In genomic region chr10:95477175-95477520, GRCh38 we compare ENCODE assay signal across 11 cellular contexts.
DNase-seq lines count a peak whose midpoint lies in the region; ATAC-seq and TF ChIP-seq lines count a peak whose summit lies in the region.
"Had no signal": no experiment of that assay in that cellular context is flagged by ENCODE, and none has a peak within 500 bp of the region (broad histone marks: within the 10 kb centered on the region; RNA-seq: fewer than 3 reads in every experiment).

No MANE protein-coding gene starts in this region.

- H3K4me3 ChIP-seq in coronary artery, result peak overlapping the region; percentile 36
- H3K4me3 ChIP-seq in mesendoderm (ENCODE audit: low read length), result no peak overlapping the region
- H3K4me3 ChIP-seq in subcutaneous abdominal adipose tissue (ENCODE audit: low read depth in 1 of 5, low read length in 5 of 5), result no peak overlapping the region
- no peak overlapping the region for H3K4me3 ChIP-seq in Karpas-422 (ENCODE audit: low read length)

- no peak overlapping the region for H4K8ac ChIP-seq in mesendoderm (ENCODE audit: low read depth, low read length)

- H3K9ac ChIP-seq in mesendoderm (ENCODE audit: low read length) (peak overlapping the region; percentile 28), subcutaneous abdominal adipose tissue (ENCODE audit: low read length in 5 of 5) (no peak overlapping the region), Karpas-422 (ENCODE audit: low read length) (no peak overlapping the region)

- no peak for TF ChIP-seq CTCF in coronary artery (IDR thresholded peaks at IDR 0.05)
- TF ChIP-seq CTCF in RWPE1 (conservative IDR thresholded peaks at IDR 0.05; ENCODE audit: low read depth), result no peak

- H3K4me1 ChIP-seq in mesendoderm (ENCODE audit: control insufficient read depth, low read depth, low read length), result peaks cover 41% of the 10 kb centered on the region
- peaks cover 12 to 75% (median 30%) of the 10 kb centered on the region in 5 donors for H3K4me1 ChIP-seq in subcutaneous abdominal adipose tissue (ENCODE audit: control insufficient read depth in 5 of 5, insufficient read depth in 5 of 5, low read length in 5 of 5)
- H3K4me1 ChIP-seq in Karpas-422 (ENCODE audit: low read length), result no peaks in the 10 kb centered on the region

- no peaks in the 10 kb centered on the region for H4K20me1 ChIP-seq in Karpas-422 (ENCODE audit: insufficient read depth, low read depth, low read length)

- no peak overlapping the region for H2BK120ac ChIP-seq in mesendoderm (ENCODE audit: low read depth, low read length)

- H3K27ac ChIP-seq in coronary artery, result peak overlapping the region; percentile 88 to 94
- peak overlapping the region; percentile 69 for H3K27ac ChIP-seq in mesendoderm (ENCODE audit: low read depth, low read length)
- peak overlapping the region; percentile 41 for H3K27ac ChIP-seq in subcutaneous abdominal adipose tissue (ENCODE audit: low read depth, low read length)
- H3K27ac ChIP-seq in RWPE1, result no peak overlapping the region
- no peak overlapping the region for H3K27ac ChIP-seq in Karpas-422 (ENCODE audit: low read length)

- H3K4me2 ChIP-seq in mesendoderm (ENCODE audit: low read length) (no peak overlapping the region), Karpas-422 (ENCODE audit: low read depth, low read length, poor library complexity, severe bottlenecking) (no peak overlapping the region)

- POLR2A ChIA-PET in RWPE1 (lab: Yijun Ruan, JAX; ENCODE audit: low non-redundant PET), result no interaction called here

- H3K36me3 ChIP-seq in mesendoderm (ENCODE audit: control insufficient read depth, insufficient read depth, low read length) (no peaks in the 10 kb centered on the region), subcutaneous abdominal adipose tissue (ENCODE audit: control insufficient read depth in 5 of 5, insufficient read depth in 5 of 5, low read length in 5 of 5) (no peaks in the 10 kb centered on the region), Karpas-422 (ENCODE audit: insufficient read depth, low read length) (no peaks in the 10 kb centered on the region)

- peak overlapping the region; percentile 35 for H2BK5ac ChIP-seq in mesendoderm (ENCODE audit: low read length)

- H3K4ac ChIP-seq in mesendoderm (ENCODE audit: low read depth, low read length), result peak overlapping the region; percentile 89

- peak overlapping the region; percentile 80 for H3K23ac ChIP-seq in mesendoderm (ENCODE audit: low read length)

- no peak overlapping the region for H2AFZ ChIP-seq in Karpas-422 (ENCODE audit: low read length)

- peak overlapping the region; percentile 87 for H2AK5ac ChIP-seq in mesendoderm (ENCODE audit: low read length)

- no peak overlapping the region for H2BK15ac ChIP-seq in mesendoderm (replicated peaks; ENCODE audit: low read depth)

- CTCF ChIA-PET in RWPE1 (lab: Yijun Ruan, JAX), result interaction anchor here (0.6 kb wide), 2 partner anchors 11 to 542 kb away, joined by 3 read pairs; no protein-coding TSS in a partner anchor

- H3K9me2 ChIP-seq in Karpas-422 (replicated peaks; ENCODE audit: insufficient read depth, low read length), result no peaks in the 10 kb centered on the region

- peak overlapping the region; percentile 24 for H4K5ac ChIP-seq in mesendoderm (ENCODE audit: low read length)

- H3K9me3 ChIP-seq in subcutaneous abdominal adipose tissue (ENCODE audit: control insufficient read depth in 5 of 5, low read length in 5 of 5), result no peaks in the 10 kb centered on the region
- no peaks in the 10 kb centered on the region for H3K9me3 ChIP-seq in Karpas-422 (ENCODE audit: low read length)

- H3K79me2 ChIP-seq in mesendoderm (ENCODE audit: control insufficient read depth, insufficient read depth, low read length) (peaks cover 3% of the 10 kb centered on the region), Karpas-422 (ENCODE audit: low read length) (no peaks in the 10 kb centered on the region)

- H3K79me1 ChIP-seq in mesendoderm (ENCODE audit: low read length), result peaks cover 5% of the 10 kb centered on the region

- no CpG with 5 or more reads among the region's 2 CpGs for WGBS in mesendoderm (ENCODE audit: extremely low coverage, insufficient coverage, low lambda C conversion rate)

- DNase-seq in coronary artery (ENCODE audit: low spot score), result peak; percentile 79
- DNase-seq in mesendoderm, result no peak
- no peak for DNase-seq in Kasumi-1 (lab: John Stamatoyannopoulos, UW)
- no peak for DNase-seq in RWPE1 (ENCODE audit: low spot score)
- no peak for DNase-seq in Karpas-422
- no peak for DNase-seq in glomerular visceral epithelial cell (ENCODE audit: extremely low spot score)
- DNase-seq: activated naive CD4-positive, alpha-beta T cell treated with anti-CD3 and anti-CD28 coated beads, Interleukin-2, amount 50 U/mL, for 16 hours; naive thymus-derived CD8-positive, alpha-beta T cell; NCI-H2081 had no signal

- peak overlapping the region; percentile 80 for H3K56ac ChIP-seq in mesendoderm (ENCODE audit: low read length)

- no peaks in the 10 kb centered on the region for H3K27me3 ChIP-seq in mesendoderm (ENCODE audit: insufficient read depth, low read length, poor library complexity)
- no peaks in the 10 kb centered on the region for H3K27me3 ChIP-seq in subcutaneous abdominal adipose tissue (ENCODE audit: control insufficient read depth in 5 of 5, insufficient read depth in 4 of 5, low read length in 5 of 5)
- no peaks in the 10 kb centered on the region for H3K27me3 ChIP-seq in Karpas-422 (ENCODE audit: low read length)

- peak overlapping the region; percentile 96 for H3K18ac ChIP-seq in mesendoderm (ENCODE audit: low read length)

- peak; percentile 64 for ATAC-seq in HG02852 (IDR thresholded peaks at IDR 0.05; ENCODE audit: unreplicated experiment)
- ATAC-seq: naive thymus-derived CD8-positive, alpha-beta T cell had no signal

Comparison
In these comparisons a context has a peak if more than half of its experiments do, and no peak if none do; other contexts are left out.
1. H3K27ac ChIP-seq: peak in coronary artery (2 of 2), mesendoderm (single experiment) and subcutaneous abdominal adipose tissue (single experiment); none in RWPE1 (single experiment) and Karpas-422 (single experiment).